In the genomic region with DNA sequence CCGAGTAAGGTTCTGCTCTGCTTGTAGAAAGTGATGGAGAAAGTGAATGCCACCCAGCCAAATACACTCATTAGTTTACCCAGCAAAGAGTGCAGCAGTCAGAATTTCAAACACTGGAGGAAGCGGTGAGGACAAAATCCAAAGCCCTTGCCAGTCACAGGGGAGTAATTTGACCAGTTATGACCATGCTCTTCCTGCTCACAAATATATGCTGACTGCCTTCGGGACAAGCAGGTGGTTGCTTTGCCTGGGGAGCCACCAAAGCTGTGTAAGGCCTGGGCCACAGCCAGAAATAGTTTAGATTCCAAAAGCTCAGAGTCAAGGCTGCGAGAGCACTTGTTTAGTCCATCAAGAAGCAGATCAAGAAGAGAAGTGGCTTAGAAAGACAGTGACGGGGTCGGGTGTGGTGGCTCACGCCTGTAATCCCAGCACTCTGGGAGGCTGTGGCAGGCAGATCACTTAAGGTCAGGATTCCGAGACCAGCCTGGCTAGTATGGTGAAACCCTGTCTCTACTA, we compare ENCODE assay signal across 10 cellular contexts. TPM values are rescaled to one million over a fixed set of nuclear protein-coding genes. Genes with fewer than 3 reads are reported as not detected.
DNase-seq lines count a peak whose midpoint lies in the region; ATAC-seq, FAIRE-seq and TF ChIP-seq lines count a peak whose summit lies in the region.
"Had no signal": no experiment of that assay in that cellular context is flagged by ENCODE, and none has a peak within 500 bp of the region (broad histone marks: within the 10 kb centered on the region; RNA-seq: fewer than 3 reads in every experiment).

No MANE protein-coding gene starts in this region.

- CTCF ChIA-PET in HEK293 (lab: Yijun Ruan, JAX), result interaction anchor here (0.5 kb wide), 1 partner anchor 1324 kb away, joined by 4 read pairs; no protein-coding TSS in a partner anchor

- TF ChIP-seq CTCF in HEK293 (tag by site-specific recombination; IDR thresholded peaks at IDR 0.05), result no peak
- TF ChIP-seq CTCF in foreskin fibroblast (IDR thresholded peaks at IDR 0.05; ENCODE audit: low read depth, low read length), result no peak
- no peak for TF ChIP-seq CTCF in ovary (IDR thresholded peaks at IDR 0.05)

- no peak for ATAC-seq in HG03571 (IDR thresholded peaks at IDR 0.05; ENCODE audit: unreplicated experiment)

- peak; percentile 33 to 55 for DNase-seq in SJSA1 (ENCODE audit: low read depth in 1 of 2, low spot score in 2 of 2)
- peak; percentile 49 to 74 for DNase-seq in foreskin fibroblast
- DNase-seq in small intestine, result peak; percentile 29
- no peak for DNase-seq in effector CD4-positive, alpha-beta T cell
- no peak for DNase-seq in activated T-helper 1 cell treated with anti-CD3 and anti-CD28 coated beads, Interleukin-12 subunit alpha, Interleukin-12 subunit beta, Interleukin-2, Interleukin-4 antibody, amounts not matched to agents 30 ng/mL and 10 ng/mL and 1 ng/mL, durations not matched to agents 14 hours and 24 hours and 36 hours (ENCODE audit: low spot score)
- DNase-seq in ovary, result no peak
- DNase-seq: stimulated activated CD4-positive, alpha-beta T cell treated with anti-CD3 and anti-CD28 coated beads, Interleukin-12 subunit alpha, Interleukin-12 subunit beta, amount 100 ng/mL, for 4 hours had no signal

- peaks cover 4% of the 10 kb centered on the region for H3K27me3 Mint-ChIP-seq in activated T-helper 1 cell treated with anti-CD3 and anti-CD28 coated beads, Interleukin-12 subunit alpha, Interleukin-12 subunit beta, Interleukin-2, Interleukin-4 antibody, amounts not matched to agents 30 ng/mL and 10 ng/mL and 1 ng/mL, durations not matched to agents 14 hours and 24 hours and 36 hours (ENCODE audit: insufficient read depth)

- H3K27me3 ChIP-seq in SJSA1 (replicated peaks) (no peaks in the 10 kb centered on the region), small intestine (ENCODE audit: control insufficient read depth in 2 of 2, insufficient read depth in 2 of 2, low read length in 2 of 2) (no peaks in the 10 kb centered on the region), ovary (no peaks in the 10 kb centered on the region)

- TF ChIP-seq POLR2A in ovary (IDR thresholded peaks at IDR 0.05), result no peak

- H3K36me3 ChIP-seq in HEK293 (ENCODE audit: control insufficient read depth in 2 of 2, insufficient read depth in 1 of 2, low read length in 2 of 2), result no peaks in the 10 kb centered on the region
- no peaks in the 10 kb centered on the region for H3K36me3 ChIP-seq in SJSA1
- no peaks in the 10 kb centered on the region for H3K36me3 ChIP-seq in small intestine (ENCODE audit: control insufficient read depth in 2 of 2, insufficient read depth in 2 of 2, low read length in 2 of 2)
- H3K36me3 ChIP-seq in ovary, result no peaks in the 10 kb centered on the region

- no peak overlapping the region for H3K4me3 Mint-ChIP-seq in activated T-helper 1 cell treated with anti-CD3 and anti-CD28 coated beads, Interleukin-12 subunit alpha, Interleukin-12 subunit beta, Interleukin-2, Interleukin-4 antibody, amounts not matched to agents 30 ng/mL and 10 ng/mL and 1 ng/mL, durations not matched to agents 14 hours and 24 hours and 36 hours

- H3K27ac Mint-ChIP-seq in activated T-helper 1 cell treated with anti-CD3 and anti-CD28 coated beads, Interleukin-12 subunit alpha, Interleukin-12 subunit beta, Interleukin-2, Interleukin-4 antibody, amounts not matched to agents 30 ng/mL and 10 ng/mL and 1 ng/mL, durations not matched to agents 14 hours and 24 hours and 36 hours, result no peak overlapping the region

- intact Hi-C loops in activated T-helper 1 cell treated with anti-CD3 and anti-CD28 coated beads, Interleukin-12 subunit alpha, Interleukin-12 subunit beta, Interleukin-2, Interleukin-4 antibody, amounts not matched to agents 30 ng/mL and 10 ng/mL and 1 ng/mL, durations not matched to agents 14 hours and 24 hours and 36 hours (cut with micrococcal nuclease), result no loop called here
- intact Hi-C loops in ovary (cut with DNase I), result no loop called here

- peaks cover 5% of the 10 kb centered on the region; the same call in 1 of the 2 replicates for H3K4me1 ChIP-seq in HEK293 (ENCODE audit: control insufficient read depth, insufficient read depth, low read length)
- peaks cover 10% of the 10 kb centered on the region for H3K4me1 ChIP-seq in SJSA1 (replicated peaks)
- H3K4me1 ChIP-seq in small intestine (ENCODE audit: control insufficient read depth in 2 of 2, insufficient read depth in 1 of 2, low read depth in 1 of 2, low read length in 1 of 2), result no peaks in the 10 kb centered on the region
- H3K4me1 ChIP-seq in ovary (ENCODE audit: insufficient read depth), result peaks cover 1% of the 10 kb centered on the region

- FAIRE-seq in small intestine (lab: Jason Lieb, UNC), result no peak

- peaks cover 21% of the 10 kb centered on the region for H3K9me3 Mint-ChIP-seq in activated T-helper 1 cell treated with anti-CD3 and anti-CD28 coated beads, Interleukin-12 subunit alpha, Interleukin-12 subunit beta, Interleukin-2, Interleukin-4 antibody, amounts not matched to agents 30 ng/mL and 10 ng/mL and 1 ng/mL, durations not matched to agents 14 hours and 24 hours and 36 hours

- POLR2A ChIA-PET in HEK293 (lab: Yijun Ruan, JAX), result no interaction called here

- peaks cover 7% of the 10 kb centered on the region for H3K4me1 Mint-ChIP-seq in activated T-helper 1 cell treated with anti-CD3 and anti-CD28 coated beads, Interleukin-12 subunit alpha, Interleukin-12 subunit beta, Interleukin-2, Interleukin-4 antibody, amounts not matched to agents 30 ng/mL and 10 ng/mL and 1 ng/mL, durations not matched to agents 14 hours and 24 hours and 36 hours (ENCODE audit: low read depth)

- no peak overlapping the region for H3K27ac ChIP-seq in HEK293 (ENCODE audit: extremely low read depth, low read depth, low read length)
- H3K27ac ChIP-seq in SJSA1, result no peak overlapping the region
- H3K27ac ChIP-seq in small intestine (ENCODE audit: low read depth in 1 of 2, low read length in 1 of 2), result peak overlapping the region in 1 of 2 donors; percentile 14
- H3K27ac ChIP-seq in ovary, result no peak overlapping the region
- H3K27ac ChIP-seq: HL-60 had no signal

- H3K9me3 ChIP-seq in HEK293 (ENCODE audit: control insufficient read depth, insufficient read depth, low read depth, low read length), result no peaks in the 10 kb centered on the region
- 0 out of 2 replicates have a peak, but pooled peaks cover 6% of the 10 kb centered on the region for H3K9me3 ChIP-seq in SJSA1 (replicated peaks)
- H3K9me3 ChIP-seq in small intestine (ENCODE audit: control insufficient read depth, low read depth), result no peaks in the 10 kb centered on the region
- H3K9me3 ChIP-seq in ovary, result no peaks in the 10 kb centered on the region

- no peak for TF ChIP-seq EP300 in ovary (IDR thresholded peaks at IDR 0.05)

- WGBS in small intestine, 3 donors, result 26 to 51% (median 37%) methylated on average over 8 of the region's 8 CpGs
- 44 to 57% (median 48%) methylated on average over 8 of the region's 8 CpGs for WGBS in ovary, 3 donors

- H3K36me3 Mint-ChIP-seq in activated T-helper 1 cell treated with anti-CD3 and anti-CD28 coated beads, Interleukin-12 subunit alpha, Interleukin-12 subunit beta, Interleukin-2, Interleukin-4 antibody, amounts not matched to agents 30 ng/mL and 10 ng/mL and 1 ng/mL, durations not matched to agents 14 hours and 24 hours and 36 hours (ENCODE audit: low read depth), result peaks cover 2% of the 10 kb centered on the region

- no peak overlapping the region for H3K4me3 ChIP-seq in HEK293 (ENCODE audit: low read depth, low read length)
- no peak overlapping the region for H3K4me3 ChIP-seq in SJSA1
- H3K4me3 ChIP-seq in foreskin fibroblast (ENCODE audit: low read depth in 1 of 2, low read length in 2 of 2), result no peak overlapping the region
- H3K4me3 ChIP-seq in small intestine (ENCODE audit: low read depth in 1 of 2, low read length in 2 of 2), result no peak overlapping the region
- no peak overlapping the region for H3K4me3 ChIP-seq in ovary

TF ChIP-seq in HEK293, 187 proteins besides CTCF, POLR2A, EP300 and RAD21:
- 0 out of 2 replicates have a peak, but pooled peaks have one; percentile 4 for TF ChIP-seq PRDM10 (tag by site-specific recombination; IDR thresholded peaks at IDR 0.05)
- TF ChIP-seq ZFHX2 (tag by site-specific recombination; conservative IDR thresholded peaks at IDR 0.05), result no peak
- no peak for TF ChIP-seq ZNF112 (tag by site-specific recombination; IDR thresholded peaks at IDR 0.05)
- no peak for TF ChIP-seq ZNF266 (tag by site-specific recombination; IDR thresholded peaks at IDR 0.05; ENCODE audit: low read depth)

RNA-seq across cellular contexts. Expression of gene ATP13A3, which starts 51.0 kb away (rescaled TPM):
- total RNA-seq in SJSA1 (2014; rRNA removed; shearing (Covaris generic)), result 119 and 135 TPM in 2 replicates
- 10 to 100 TPM in 2 of 3 donors, 1 to 10 TPM in 1; 8.1 to 17.2 (median 10.5) TPM for polyA plus RNA-seq in small intestine
- total RNA-seq in activated T-helper 1 cell treated with anti-CD3 and anti-CD28 coated beads, Interleukin-12 subunit alpha, Interleukin-12 subunit beta, Interleukin-2, Interleukin-4 antibody, amounts not matched to agents 30 ng/mL and 10 ng/mL and 1 ng/mL, durations not matched to agents 14 hours and 24 hours and 36 hours, result 198 and 206 TPM in 2 replicates
- 100 to 1,000 TPM in 1 of 7 donors, 10 to 100 TPM in 6; 41.5 to 101 (median 53.4) TPM for total RNA-seq in ovary
- polyA plus RNA-seq in ovary, result 10 to 100 TPM; 13.7 to 21.5 TPM

Comparison
In these comparisons a context has a peak if more than half of its experiments do, and no peak if none do; other contexts are left out.
1. DNase-seq: peak in SJSA1 (2 of 2), foreskin fibroblast (2 of 2) and small intestine (single experiment); none in effector CD4-positive, alpha-beta T cell (single experiment), activated T-helper 1 cell treated with anti-CD3 and anti-CD28 coated beads, Interleukin-12 subunit alpha, Interleukin-12 subunit beta, Interleukin-2, Interleukin-4 antibody, amounts not matched to agents 30 ng/mL and 10 ng/mL and 1 ng/mL, durations not matched to agents 14 hours and 24 hours and 36 hours (single experiment) and ovary (0 of 5).